ENCODE assay signal across 8 cellular contexts in the genomic region with DNA sequence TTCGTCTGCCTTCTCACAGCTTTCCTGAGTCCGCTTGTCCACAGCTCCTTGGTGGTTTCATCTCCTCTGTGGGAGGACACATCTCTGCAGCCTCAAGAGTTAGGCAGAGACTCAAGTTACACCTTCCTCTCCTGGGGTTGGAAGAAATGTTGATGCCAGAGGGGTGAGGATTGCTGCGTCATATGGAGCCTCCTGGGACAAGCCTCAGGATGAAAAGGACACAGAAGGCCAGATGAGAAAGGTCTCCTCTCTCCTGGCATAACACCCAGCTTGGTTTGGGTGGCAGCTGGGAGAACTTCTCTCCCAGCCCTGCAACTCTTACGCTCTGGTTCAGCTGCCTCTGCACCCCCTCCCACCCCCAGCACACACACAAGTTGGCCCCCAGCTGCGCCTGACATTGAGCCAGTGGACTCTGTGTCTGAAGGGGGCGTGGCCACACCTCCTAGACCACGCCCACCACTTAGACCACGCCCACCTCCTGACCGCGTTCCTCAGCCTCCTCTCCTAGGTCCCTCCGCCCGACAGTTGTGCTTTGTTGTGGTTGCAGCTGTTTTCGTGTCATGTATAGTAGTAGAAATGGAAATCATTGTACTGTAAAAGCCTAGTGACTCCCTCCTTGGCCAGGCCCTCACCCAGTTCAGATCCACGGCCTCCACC. TPM values are rescaled to one million over a fixed set of nuclear protein-coding genes. Genes with fewer than 3 reads are reported as not detected.
DNase-seq lines count a peak whose midpoint lies in the region; ATAC-seq lines count a peak whose summit lies in the region.

No MANE protein-coding gene starts in this region.

- no peaks in the 10 kb centered on the region for H3K79me2 ChIP-seq in GM23248 (ENCODE audit: insufficient read depth)

- H3K9me2 ChIP-seq in GM23248 (ENCODE audit: insufficient read depth): no peaks in the 10 kb centered on the region

- no peak overlapping the region for H2BK120ac ChIP-seq in neuronal stem cell (ENCODE audit: low read depth, low read length)

- no peak overlapping the region for H4K91ac ChIP-seq in neuronal stem cell (ENCODE audit: low read depth, low read length, poor library complexity)

- H2BK12ac ChIP-seq in neuronal stem cell (ENCODE audit: low read length): peak overlapping the region; percentile 61

- peak overlapping the region; percentile 79 for H3K18ac ChIP-seq in neuronal stem cell (ENCODE audit: low read length)

- no peak overlapping the region for H2BK5ac ChIP-seq in neuronal stem cell (ENCODE audit: low read length)

- 39 to 49% methylated on average over 13 of the region's 14 CpGs for WGBS in GM23248 (ENCODE audit: low coverage in 1 of 2, low lambda C conversion rate in 2 of 2, missing lambda C conversion rate in 2 of 2), 2 experiments
- WGBS in neuronal stem cell (ENCODE audit: extremely low coverage in 2 of 2, insufficient read length in 2 of 2, insufficient replicate concordance in 1 of 2), 2 donors: no CpG with 5 or more reads among the region's 14 CpGs

- no peaks in the 10 kb centered on the region for H3K9me3 ChIP-seq in GM23248 (ENCODE audit: low read depth)
- no peaks in the 10 kb centered on the region for H3K9me3 ChIP-seq in neuronal stem cell (replicated peaks in 1 of 2; ENCODE audit: control insufficient read depth in 2 of 2, insufficient read depth in 1 of 2, low read depth in 1 of 2, low read length in 2 of 2)

- H3K9ac ChIP-seq in GM23248 (no peak overlapping the region), neuronal stem cell (ENCODE audit: low read depth, low read length, poor library complexity) (no peak overlapping the region)

- no peak overlapping the region for H2BK15ac ChIP-seq in neuronal stem cell (ENCODE audit: low read length)

- DNase-seq in GM23248 (peak; percentile 46), SK-N-DZ (ENCODE audit: low spot score) (peak; percentile 51), activated gamma-delta T cell treated with Interleukin-2 at 50 U/mL for 16 hours (peak; percentile 81), neuronal stem cell (ENCODE audit: low spot score) (peak; percentile 60), COR-L47 (lab: John Stamatoyannopoulos, UW) (no peak), DMS153 treated with DMSO at 0.1 percent for 48 hours (lab: John Stamatoyannopoulos, UW; ENCODE audit: unreplicated experiment) (no peak), SKM-1 (lab: John Stamatoyannopoulos, UW; ENCODE audit: unreplicated experiment) (no peak)

- H3K4me3 ChIP-seq in GM23248 (no peak overlapping the region), neuronal stem cell (ENCODE audit: low read length in 2 of 2) (no peak overlapping the region)

- H3K23ac ChIP-seq in neuronal stem cell (ENCODE audit: low read depth, low read length, poor library complexity): no peak overlapping the region

- H4K20me1 ChIP-seq in GM23248 (ENCODE audit: insufficient read depth): no peaks in the 10 kb centered on the region

- no peak overlapping the region for H3K4ac ChIP-seq in neuronal stem cell (ENCODE audit: low read length)

- H4K8ac ChIP-seq in neuronal stem cell (ENCODE audit: low read depth, low read length): no peak overlapping the region

- H2AFZ ChIP-seq in GM23248: no peak overlapping the region
- H2AFZ ChIP-seq in neuronal stem cell (ENCODE audit: low read length): no peak overlapping the region

- no peaks in the 10 kb centered on the region for H3K27me3 ChIP-seq in GM23248 (replicated peaks; ENCODE audit: insufficient read depth)
- peaks cover 0 to 49% (median 0%) of the 10 kb centered on the region in 3 experiments for H3K27me3 ChIP-seq in neuronal stem cell (ENCODE audit: control insufficient read depth in 3 of 3, insufficient read depth in 3 of 3, low read depth in 1 of 3, low read length in 3 of 3)

- no peak overlapping the region for H3K14ac ChIP-seq in neuronal stem cell (ENCODE audit: low read length)

- peak overlapping the region; percentile 86 for H2AK5ac ChIP-seq in neuronal stem cell (ENCODE audit: low read depth, low read length)

- in situ Hi-C loops in GM23248 (cut with MboI): no loop called here

- no peaks in the 10 kb centered on the region for H3K36me3 ChIP-seq in GM23248 (ENCODE audit: low read depth)
- H3K36me3 ChIP-seq in neuronal stem cell (replicated peaks in 1 of 2; ENCODE audit: control insufficient read depth in 2 of 2, insufficient read depth in 2 of 2, low read length in 2 of 2): no peaks in the 10 kb centered on the region

- ATAC-seq in HG02571 (IDR thresholded peaks at IDR 0.05; ENCODE audit: unreplicated experiment): no peak

- H3K4me2 ChIP-seq in GM23248 (ENCODE audit: unreplicated experiment): no peak overlapping the region
- H3K4me2 ChIP-seq in neuronal stem cell (ENCODE audit: insufficient read depth, low read length, poor library complexity, severe bottlenecking): no peak overlapping the region

- H3K79me1 ChIP-seq in neuronal stem cell (ENCODE audit: low read depth, low read length): peaks cover 2% of the 10 kb centered on the region

- no peaks in the 10 kb centered on the region for H3F3A ChIP-seq in GM23248 (ENCODE audit: insufficient read depth)

- no peaks in the 10 kb centered on the region; the same call in 1 of the 2 replicates for H3K4me1 ChIP-seq in GM23248 (ENCODE audit: insufficient read depth)
- H3K4me1 ChIP-seq in neuronal stem cell (ENCODE audit: control insufficient read depth in 2 of 2, insufficient read depth in 1 of 2, low read depth in 1 of 2, low read length in 2 of 2): peaks cover 10 to 16% of the 10 kb centered on the region in 2 donors

- H3K27ac ChIP-seq in GM23248 (no peak overlapping the region), neuronal stem cell (replicated peaks; ENCODE audit: low read length) (no peak overlapping the region)

RNA-seq across cellular contexts. Expression of gene RASD2, which starts 11.7 kb away (rescaled TPM):
- 0.76 and 3.7 TPM in 2 replicates for total RNA-seq in GM23248 (2014; rRNA removed; shearing (Covaris generic))
- polyA plus RNA-seq in GM23248 (2016; fragmentation: Nextera tagmentation; extraction: Ambion mirVana): 1.5 and 1.6 TPM in 2 replicates
- not detected in 2 replicates for polyA plus RNA-seq in SK-N-DZ (2014; cell fraction: cytosol; rRNA removed)
- polyA plus RNA-seq in SK-N-DZ (2014; cell fraction: nucleus; rRNA removed): not detected in 2 replicates
- 0.29 TPM for polyA plus RNA-seq in neuronal stem cell (2013, experiment 1 of 2)
- polyA plus RNA-seq in neuronal stem cell (2013, experiment 2 of 2): 0.28 TPM

Comparison
In these comparisons a context has a peak if more than half of its experiments do, and no peak if none do; other contexts are left out.
1. DNase-seq: peak in GM23248 (single experiment), SK-N-DZ (single experiment), activated gamma-delta T cell treated with Interleukin-2 at 50 U/mL for 16 hours (single experiment) and neuronal stem cell (single experiment); none in COR-L47 (single experiment), DMS153 treated with DMSO at 0.1 percent for 48 hours (single experiment) and SKM-1 (single experiment).